1 cellular context compared by ENCODE assay signal in the genomic region with DNA sequence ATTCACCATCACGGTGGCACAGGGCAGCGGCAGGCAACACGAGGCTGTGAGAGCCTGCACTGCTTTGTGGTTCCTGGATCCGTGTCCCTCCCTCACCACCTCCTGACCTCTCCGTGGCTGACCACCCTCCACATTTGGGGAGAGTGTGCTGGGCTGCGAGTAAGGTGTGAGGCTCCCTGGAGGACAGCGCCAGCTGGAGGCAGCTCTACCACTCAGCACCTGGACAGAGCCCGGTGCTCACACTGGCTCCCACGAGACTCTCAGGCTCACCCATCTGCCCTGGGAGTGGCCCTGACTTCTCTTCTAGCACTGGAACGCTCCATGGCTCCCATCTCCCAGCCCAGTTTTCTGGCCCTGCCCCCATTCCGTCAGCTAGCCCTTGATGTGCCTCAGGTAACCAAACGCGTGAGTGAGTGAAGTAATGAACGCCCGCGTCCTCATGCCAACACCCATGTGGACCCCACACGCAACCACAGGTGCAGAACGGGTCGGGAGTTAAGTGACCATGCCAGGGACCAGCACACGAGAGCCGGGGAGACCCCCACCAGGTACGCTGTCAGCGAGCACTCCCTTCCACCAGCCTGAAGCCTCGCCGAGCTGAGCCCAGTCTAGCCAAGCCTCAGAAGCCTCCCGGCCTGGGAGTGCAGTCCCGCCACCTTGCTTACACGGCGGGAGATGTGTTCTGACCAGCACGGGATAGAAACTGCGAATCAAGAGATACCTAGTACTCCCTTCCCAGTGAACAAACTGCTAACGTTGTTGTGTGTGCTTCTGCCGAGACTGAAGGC.
TF ChIP-seq lines count a peak whose summit lies in the region.

No MANE protein-coding gene starts in this region.

TF ChIP-seq in K562, 482 proteins besides CTCF, POLR2A, EP300 and RAD21 (continued from another document):
- no peak for TF ChIP-seq TRIM24 (IDR thresholded peaks at IDR 0.05)
- TF ChIP-seq, protein P1, sequence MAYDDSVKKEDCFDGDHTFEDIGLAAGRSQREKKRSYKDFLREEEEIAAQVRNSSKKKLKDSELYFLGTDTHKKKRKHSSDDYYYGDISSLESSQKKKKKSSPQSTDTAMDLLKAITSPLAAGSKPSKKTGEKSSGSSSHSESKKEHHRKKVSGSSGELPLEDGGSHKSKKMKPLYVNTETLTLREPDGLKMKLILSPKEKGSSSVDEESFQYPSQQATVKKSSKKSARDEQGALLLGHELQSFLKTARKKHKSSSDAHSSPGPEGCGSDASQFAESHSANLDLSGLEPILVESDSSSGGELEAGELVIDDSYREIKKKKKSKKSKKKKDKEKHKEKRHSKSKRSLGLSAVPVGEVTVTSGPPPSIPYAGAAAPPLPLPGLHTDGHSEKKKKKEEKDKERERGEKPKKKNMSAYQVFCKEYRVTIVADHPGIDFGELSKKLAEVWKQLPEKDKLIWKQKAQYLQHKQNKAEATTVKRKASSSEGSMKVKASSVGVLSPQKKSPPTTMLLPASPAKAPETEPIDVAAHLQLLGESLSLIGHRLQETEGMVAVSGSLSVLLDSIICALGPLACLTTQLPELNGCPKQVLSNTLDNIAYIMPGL (CRISPR knock-in tag; IDR thresholded peaks at IDR 0.05) = no peak
TF ChIP-seq in K562: peak in this region for 0.
